Comparison of ENCODE assay signal across 30 cellular contexts in the genomic region with DNA sequence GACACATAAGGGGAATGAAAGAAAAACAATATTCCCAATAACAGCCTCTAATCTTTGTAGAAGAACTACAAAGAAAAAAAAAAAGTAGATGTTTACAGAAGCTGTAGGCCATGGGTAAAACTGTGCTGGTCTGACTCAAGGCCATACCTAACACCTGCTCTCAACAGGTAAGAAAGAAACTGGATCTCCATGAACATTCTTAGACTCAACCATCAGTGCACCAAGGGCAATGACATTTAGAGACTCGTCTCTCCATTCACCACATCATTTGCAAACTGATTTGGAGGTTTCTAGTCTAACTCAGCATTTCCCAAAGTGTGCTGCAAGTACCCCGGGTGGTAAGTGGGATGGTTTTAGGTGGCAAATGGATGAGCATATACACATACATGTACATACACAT.
A peak's percentile ranks its signal among the peaks of the same experiment; 100 is the strongest.
DNase-seq lines count a peak whose midpoint lies in the region; ATAC-seq, FAIRE-seq and TF ChIP-seq lines count a peak whose summit lies in the region.
"Had no signal": no experiment of that assay in that cellular context is flagged by ENCODE, and none has a peak within 500 bp of the region (broad histone marks: within the 10 kb centered on the region; RNA-seq: fewer than 3 reads in every experiment).

No MANE protein-coding gene starts in this region.

- no peaks in the 10 kb centered on the region for H3K27me3 Mint-ChIP-seq in activated T-cell treated with anti-CD3 and anti-CD28 coated beads, Interleukin-2, amount 50 U/mL, for 72 hours (ENCODE audit: low read depth)
- no peaks in the 10 kb centered on the region for H3K27me3 Mint-ChIP-seq in activated B cell treated with CpG ODN at 0.5 μM for 24 hours
- no peaks in the 10 kb centered on the region for H3K27me3 Mint-ChIP-seq in stimulated activated memory B cell treated with anti-CD40 and anti-IgM and Interleukin-4, amounts not matched to agents 10 μg/mL and 1 μg/mL and 100 μg/mL, for 72 hours
- H3K27me3 Mint-ChIP-seq: activated CD4-positive, alpha-beta T cell treated with anti-CD3 and anti-CD28 coated beads, Interleukin-2, amount 10 ng/mL, durations not matched to agents 7 days and 5 days; natural killer cell treated with Interleukin-12 subunit alpha and Interleukin-12 subunit beta and Interleukin-15 and Interleukin-18, amount 100 ng/mL, for 72 hours had no signal

- CTCF ChIA-PET in activated B cell treated with CpG ODN at 0.5 μM for 24 hours (lab: Charles Lee) (interaction anchor here (0.6 kb wide), 1 partner anchor 186 kb away, joined by 3 read pairs; no protein-coding TSS in a partner anchor), HEK293T (lab: Yijun Ruan, JAX) (no interaction called here)

- DNase-seq in activated T-cell treated with anti-CD3 and anti-CD28 coated beads, Interleukin-2, amount 50 U/mL, for 72 hours = no peak
- DNase-seq in activated T-cell treated with anti-CD3 and anti-CD28 coated beads, Interleukin-2, amount 50 U/mL, for 1 hour = no peak
- no peak for DNase-seq in GM18507 (ENCODE audit: extremely low spot score, insufficient read length, low read depth)
- DNase-seq in activated B cell treated with CpG ODN at 0.5 μM for 24 hours = no peak
- no peak for DNase-seq in HEK293T (ENCODE audit: extremely low spot score)
- DNase-seq in NCI-H187 (lab: John Stamatoyannopoulos, UW) = no peak
- DNase-seq in DMS79 treated with DMSO at 0.1 percent for 48 hours (lab: John Stamatoyannopoulos, UW) = no peak
- DNase-seq: activated CD4-positive, alpha-beta T cell treated with anti-CD3 and anti-CD28 coated beads, Interleukin-2, amount 10 ng/mL, durations not matched to agents 7 days and 5 days; caudate nucleus; COR-L47; effector CD8-positive, alpha-beta T cell; HCEC 1CT; hypothalamus; KG1; lower lobe of right lung; MG63; NCI-H2029; NCI-H524 treated with DMSO at 0.1 percent for 48 hours; NK-92 treated with Interleukin-12 subunit alpha and Interleukin-12 subunit beta, amount 100 ng/mL, for 24 hours; occipital lobe; PC-9; psoas muscle; uterus had no signal

- POLR2A ChIA-PET in activated B cell treated with CpG ODN at 0.5 μM for 24 hours (lab: Charles Lee) (interaction anchor here (0.6 to 1.4 kb wide), 10 partner anchors 9 to 360 kb away, joined by 3 to 11 read pairs (median 6); a partner anchor contains a TSS), HEK293T (lab: Yijun Ruan, JAX) (no interaction called here)

- H3K4me3 Mint-ChIP-seq in activated T-cell treated with anti-CD3 and anti-CD28 coated beads, Interleukin-2, amount 50 U/mL, for 72 hours = no peak overlapping the region
- H3K4me3 Mint-ChIP-seq in activated B cell treated with CpG ODN at 0.5 μM for 24 hours = no peak overlapping the region
- no peak overlapping the region for H3K4me3 Mint-ChIP-seq in stimulated activated memory B cell treated with anti-CD40 and anti-IgM and Interleukin-4, amounts not matched to agents 10 μg/mL and 1 μg/mL and 100 μg/mL, for 72 hours
- H3K4me3 Mint-ChIP-seq: activated CD4-positive, alpha-beta T cell treated with anti-CD3 and anti-CD28 coated beads, Interleukin-2, amount 10 ng/mL, durations not matched to agents 7 days and 5 days; natural killer cell treated with Interleukin-12 subunit alpha and Interleukin-12 subunit beta and Interleukin-15 and Interleukin-18, amount 100 ng/mL, for 72 hours; stimulated activated effector memory CD8-positive, alpha-beta T cell treated with anti-CD3 and anti-CD28 coated beads, Interleukin-12 subunit alpha, Interleukin-12 subunit beta, amount 100 ng/mL, for 72 hours had no signal

- FAIRE-seq in GM18507 (lab: Jason Lieb, UNC) = peak; percentile 51
- FAIRE-seq: G401.6 had no signal

- peaks cover 100% of the 10 kb centered on the region for H3K4me1 Mint-ChIP-seq in activated T-cell treated with anti-CD3 and anti-CD28 coated beads, Interleukin-2, amount 50 U/mL, for 72 hours (ENCODE audit: low read depth)
- peaks cover 96% of the 10 kb centered on the region for H3K4me1 Mint-ChIP-seq in activated B cell treated with CpG ODN at 0.5 μM for 24 hours
- H3K4me1 Mint-ChIP-seq in stimulated activated memory B cell treated with anti-CD40 and anti-IgM and Interleukin-4, amounts not matched to agents 10 μg/mL and 1 μg/mL and 100 μg/mL, for 72 hours = peaks cover 78% of the 10 kb centered on the region

- no peak overlapping the region for H3K27ac Mint-ChIP-seq in activated T-cell treated with anti-CD3 and anti-CD28 coated beads, Interleukin-2, amount 50 U/mL, for 72 hours
- peak overlapping the region; percentile 80 for H3K27ac Mint-ChIP-seq in activated B cell treated with CpG ODN at 0.5 μM for 24 hours
- peak overlapping the region; percentile 58 for H3K27ac Mint-ChIP-seq in stimulated activated memory B cell treated with anti-CD40 and anti-IgM and Interleukin-4, amounts not matched to agents 10 μg/mL and 1 μg/mL and 100 μg/mL, for 72 hours
- H3K27ac Mint-ChIP-seq: activated CD4-positive, alpha-beta T cell treated with anti-CD3 and anti-CD28 coated beads, Interleukin-2, amount 10 ng/mL, durations not matched to agents 7 days and 5 days; activated T-helper 2 cell treated with anti-CD3 and anti-CD28 coated beads, Interferon-gamma antibody, Interleukin-2, Interleukin-4, amounts not matched to agents 10 μg/mL and 5 μg/mL and 100 μg/mL, durations not matched to agents 14 hours and 24 hours and 36 hours; natural killer cell treated with Interleukin-12 subunit alpha and Interleukin-12 subunit beta and Interleukin-15 and Interleukin-18, amount 100 ng/mL, for 72 hours; stimulated activated effector memory CD8-positive, alpha-beta T cell treated with anti-CD3 and anti-CD28 coated beads, Interleukin-12 subunit alpha, Interleukin-12 subunit beta, amount 100 ng/mL, for 72 hours had no signal

- TF ChIP-seq CTCF in activated B cell treated with CpG ODN at 0.5 μM for 24 hours (IDR thresholded peaks at IDR 0.05) = no peak

- peak; percentile 14 to 31 for ATAC-seq in activated T-cell treated with anti-CD3 and anti-CD28 coated beads, Interleukin-2, amount 50 U/mL, for 72 hours (replicated peaks in 1 of 2)
- peak; percentile 3 for ATAC-seq in activated B cell treated with CpG ODN at 0.5 μM for 24 hours (ENCODE audit: low read depth)
- ATAC-seq in stimulated activated memory B cell treated with anti-CD40 and anti-IgM and Interleukin-4, amounts not matched to agents 10 μg/mL and 1 μg/mL and 100 μg/mL, for 72 hours = peak; percentile 61
- ATAC-seq: lower lobe of right lung; natural killer cell treated with Interleukin-12 subunit alpha and Interleukin-12 subunit beta and Interleukin-15 and Interleukin-18, amount 100 ng/mL, for 72 hours; psoas muscle; Right ventricle myocardium inferior; SK-N-SH treated with all-trans-retinoic acid at 6 μM for 48 hours; stimulated activated effector memory CD8-positive, alpha-beta T cell treated with anti-CD3 and anti-CD28 coated beads, Interleukin-12 subunit alpha, Interleukin-12 subunit beta, amount 100 ng/mL, for 72 hours had no signal

- no peaks in the 10 kb centered on the region for H3K36me3 Mint-ChIP-seq in activated T-cell treated with anti-CD3 and anti-CD28 coated beads, Interleukin-2, amount 50 U/mL, for 72 hours (ENCODE audit: insufficient read depth in 2 of 2)
- no peaks in the 10 kb centered on the region for H3K36me3 Mint-ChIP-seq in activated B cell treated with CpG ODN at 0.5 μM for 24 hours (ENCODE audit: low read depth)
- H3K36me3 Mint-ChIP-seq in stimulated activated memory B cell treated with anti-CD40 and anti-IgM and Interleukin-4, amounts not matched to agents 10 μg/mL and 1 μg/mL and 100 μg/mL, for 72 hours = no peaks in the 10 kb centered on the region
- H3K36me3 Mint-ChIP-seq: natural killer cell treated with Interleukin-12 subunit alpha and Interleukin-12 subunit beta and Interleukin-15 and Interleukin-18, amount 100 ng/mL, for 72 hours; stimulated activated effector memory CD8-positive, alpha-beta T cell treated with anti-CD3 and anti-CD28 coated beads, Interleukin-12 subunit alpha, Interleukin-12 subunit beta, amount 100 ng/mL, for 72 hours had no signal

- H3K9me3 Mint-ChIP-seq in activated T-cell treated with anti-CD3 and anti-CD28 coated beads, Interleukin-2, amount 50 U/mL, for 72 hours = no peaks in the 10 kb centered on the region
- peaks cover 4% of the 10 kb centered on the region for H3K9me3 Mint-ChIP-seq in activated B cell treated with CpG ODN at 0.5 μM for 24 hours
- H3K9me3 Mint-ChIP-seq in stimulated activated memory B cell treated with anti-CD40 and anti-IgM and Interleukin-4, amounts not matched to agents 10 μg/mL and 1 μg/mL and 100 μg/mL, for 72 hours = no peaks in the 10 kb centered on the region
- H3K9me3 Mint-ChIP-seq: activated CD4-positive, alpha-beta T cell treated with anti-CD3 and anti-CD28 coated beads, Interleukin-2, amount 10 ng/mL, durations not matched to agents 7 days and 5 days; activated T-helper 2 cell treated with anti-CD3 and anti-CD28 coated beads, Interferon-gamma antibody, Interleukin-2, Interleukin-4, amounts not matched to agents 10 μg/mL and 5 μg/mL and 100 μg/mL, durations not matched to agents 14 hours and 24 hours and 36 hours; natural killer cell treated with Interleukin-12 subunit alpha and Interleukin-12 subunit beta and Interleukin-15 and Interleukin-18, amount 100 ng/mL, for 72 hours; stimulated activated effector memory CD8-positive, alpha-beta T cell treated with anti-CD3 and anti-CD28 coated beads, Interleukin-12 subunit alpha, Interleukin-12 subunit beta, amount 100 ng/mL, for 72 hours had no signal

- intact Hi-C loops in activated B cell treated with CpG ODN at 0.5 μM for 24 hours (cut with micrococcal nuclease) = loop anchor here (5.0 kb wide), 1 partner anchor 93 kb away; no protein-coding TSS in a partner anchor

TF ChIP-seq in HEK293T, 16 proteins besides CTCF, POLR2A, EP300 and RAD21:
- TF ChIP-seq ARNT (IDR thresholded peaks at IDR 0.05) = no peak
- no peak for TF ChIP-seq LEF1 (IDR thresholded peaks at IDR 0.05; ENCODE audit: borderline replicate concordance)
- no peak for TF ChIP-seq NFRKB (IDR thresholded peaks at IDR 0.05)
- no peak for TF ChIP-seq L3MBTL2 (conservative IDR thresholded peaks at IDR 0.05)
- no peak for TF ChIP-seq SP1 (IDR thresholded peaks at IDR 0.05)
- no peak for TF ChIP-seq FOXA1 (IDR thresholded peaks at IDR 0.05)
- no peak for TF ChIP-seq SUZ12 (IDR thresholded peaks at IDR 0.05)
- no peak for TF ChIP-seq CTBP1 (IDR thresholded peaks at IDR 0.05; ENCODE audit: borderline replicate concordance)

Comparison
In these comparisons a context has a peak if more than half of its experiments do, and no peak if none do; other contexts are left out.
1. ATAC-seq: peak in every context shown above with its lines; median percentile 61 in stimulated activated memory B cell treated with anti-CD40 and anti-IgM and Interleukin-4, amounts not matched to agents 10 μg/mL and 1 μg/mL and 100 μg/mL, for 72 hours; 22 in activated T-cell treated with anti-CD3 and anti-CD28 coated beads, Interleukin-2, amount 50 U/mL, for 72 hours; 3 in activated B cell treated with CpG ODN at 0.5 μM for 24 hours.